14 cellular contexts compared by ENCODE assay signal in the genomic region with DNA sequence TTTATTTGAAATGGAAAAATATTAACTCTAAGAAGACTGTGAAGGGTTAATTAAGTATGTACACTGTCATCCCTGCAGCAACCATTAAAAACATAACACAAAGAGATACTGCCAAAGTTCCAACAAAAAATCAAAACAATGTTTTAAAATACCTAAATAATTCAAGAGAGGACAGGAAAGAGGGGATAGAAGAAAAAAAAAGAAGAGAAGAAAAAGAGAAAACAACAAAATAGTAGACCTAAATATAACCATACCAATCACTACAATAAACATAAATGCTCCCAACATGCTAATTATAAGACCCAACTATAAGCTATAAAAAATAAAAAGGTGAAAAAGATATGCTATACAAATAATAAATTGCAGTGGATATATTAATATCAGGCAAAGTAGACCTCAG. TPM values are rescaled to one million over a fixed set of nuclear protein-coding genes. Genes with fewer than 3 reads are reported as not detected.
DNase-seq lines count a peak whose midpoint lies in the region; ATAC-seq lines count a peak whose summit lies in the region.
"Had no signal": no experiment of that assay in that cellular context is flagged by ENCODE, and none has a peak within 500 bp of the region (broad histone marks: within the 10 kb centered on the region; RNA-seq: fewer than 3 reads in every experiment).

No MANE protein-coding gene starts in this region.

- H3K4me3 Mint-ChIP-seq in activated T-cell treated with anti-CD3 and anti-CD28 coated beads, Interleukin-2, amount 50 U/mL, for 4 hours: peak overlapping the region; percentile 16
- H3K4me3 Mint-ChIP-seq in activated T-cell treated with anti-CD3 and anti-CD28 coated beads, Interleukin-2, amount 50 U/mL, for 24 hours: no peak overlapping the region
- no peak overlapping the region for H3K4me3 Mint-ChIP-seq in central memory CD8-positive, alpha-beta T cell
- no peak overlapping the region for H3K4me3 Mint-ChIP-seq in activated CD8-positive, alpha-beta T cell treated with anti-CD3 and anti-CD28 coated beads, Interleukin-2, amount 10 ng/mL, durations not matched to agents 7 days and 5 days
- H3K4me3 Mint-ChIP-seq: B cell; CD4-positive, alpha-beta T cell; CD8-positive, alpha-beta T cell had no signal

- CTCF ChIA-PET in activated CD8-positive, alpha-beta T cell treated with anti-CD3 and anti-CD28 coated beads, Interleukin-2, amount 10 ng/mL, durations not matched to agents 7 days and 5 days (lab: Charles Lee): no interaction called here

- no peaks in the 10 kb centered on the region for H3K9me3 Mint-ChIP-seq in activated T-cell treated with anti-CD3 and anti-CD28 coated beads, Interleukin-2, amount 50 U/mL, for 4 hours
- no peaks in the 10 kb centered on the region for H3K9me3 Mint-ChIP-seq in activated T-cell treated with anti-CD3 and anti-CD28 coated beads, Interleukin-2, amount 50 U/mL, for 24 hours
- no peaks in the 10 kb centered on the region for H3K9me3 Mint-ChIP-seq in central memory CD8-positive, alpha-beta T cell
- H3K9me3 Mint-ChIP-seq in activated CD8-positive, alpha-beta T cell treated with anti-CD3 and anti-CD28 coated beads, Interleukin-2, amount 10 ng/mL, durations not matched to agents 7 days and 5 days (ENCODE audit: insufficient read depth): no peaks in the 10 kb centered on the region
- H3K9me3 Mint-ChIP-seq: CD4-positive, alpha-beta T cell; CD8-positive, alpha-beta T cell had no signal

- DNase-seq in activated T-cell treated with anti-CD3 and anti-CD28 coated beads, Interleukin-2, amount 50 U/mL, for 4 hours: no peak
- DNase-seq in activated T-cell treated with anti-CD3 and anti-CD28 coated beads, Interleukin-2, amount 50 U/mL, for 24 hours: no peak
- no peak for DNase-seq in central memory CD8-positive, alpha-beta T cell (ENCODE audit: low spot score in 2 of 2)
- no peak for DNase-seq in activated CD8-positive, alpha-beta T cell treated with anti-CD3 and anti-CD28 coated beads, Interleukin-2, amount 10 ng/mL, durations not matched to agents 7 days and 5 days
- no peak for DNase-seq in foreskin melanocyte
- DNase-seq: AML-193; Caco-2; Calu3; CD4-positive, alpha-beta T cell; CD8-positive, alpha-beta T cell; DMS79 treated with DMSO at 0.1 percent for 48 hours; GF-D8 had no signal

- peaks cover 1% of the 10 kb centered on the region for H3K36me3 Mint-ChIP-seq in activated T-cell treated with anti-CD3 and anti-CD28 coated beads, Interleukin-2, amount 50 U/mL, for 4 hours (ENCODE audit: insufficient read depth)
- peaks cover 5% of the 10 kb centered on the region for H3K36me3 Mint-ChIP-seq in activated T-cell treated with anti-CD3 and anti-CD28 coated beads, Interleukin-2, amount 50 U/mL, for 24 hours (ENCODE audit: low read depth)
- H3K36me3 Mint-ChIP-seq in central memory CD8-positive, alpha-beta T cell (ENCODE audit: insufficient read depth): peaks cover 6% of the 10 kb centered on the region
- peaks cover 1% of the 10 kb centered on the region for H3K36me3 Mint-ChIP-seq in activated CD8-positive, alpha-beta T cell treated with anti-CD3 and anti-CD28 coated beads, Interleukin-2, amount 10 ng/mL, durations not matched to agents 7 days and 5 days (ENCODE audit: low read depth)
- H3K36me3 Mint-ChIP-seq: CD8-positive, alpha-beta T cell had no signal

- H3K27me3 Mint-ChIP-seq in activated T-cell treated with anti-CD3 and anti-CD28 coated beads, Interleukin-2, amount 50 U/mL, for 4 hours (ENCODE audit: low read depth): no peaks in the 10 kb centered on the region
- H3K27me3 Mint-ChIP-seq in activated T-cell treated with anti-CD3 and anti-CD28 coated beads, Interleukin-2, amount 50 U/mL, for 24 hours: no peaks in the 10 kb centered on the region
- no peaks in the 10 kb centered on the region for H3K27me3 Mint-ChIP-seq in central memory CD8-positive, alpha-beta T cell
- H3K27me3 Mint-ChIP-seq in activated CD8-positive, alpha-beta T cell treated with anti-CD3 and anti-CD28 coated beads, Interleukin-2, amount 10 ng/mL, durations not matched to agents 7 days and 5 days (ENCODE audit: low read depth): no peaks in the 10 kb centered on the region
- H3K27me3 Mint-ChIP-seq: B cell; CD4-positive, alpha-beta T cell had no signal

- POLR2A ChIA-PET in activated CD8-positive, alpha-beta T cell treated with anti-CD3 and anti-CD28 coated beads, Interleukin-2, amount 10 ng/mL, durations not matched to agents 7 days and 5 days (lab: Charles Lee): no interaction called here

- H3K27ac Mint-ChIP-seq in activated T-cell treated with anti-CD3 and anti-CD28 coated beads, Interleukin-2, amount 50 U/mL, for 24 hours: no peak overlapping the region
- peak overlapping the region; percentile 26 for H3K27ac Mint-ChIP-seq in central memory CD8-positive, alpha-beta T cell (ENCODE audit: low read depth)
- no peak overlapping the region for H3K27ac Mint-ChIP-seq in activated CD8-positive, alpha-beta T cell treated with anti-CD3 and anti-CD28 coated beads, Interleukin-2, amount 10 ng/mL, durations not matched to agents 7 days and 5 days
- H3K27ac Mint-ChIP-seq: B cell; CD4-positive, alpha-beta T cell; CD8-positive, alpha-beta T cell had no signal

- peaks cover 14% of the 10 kb centered on the region for H3K4me1 Mint-ChIP-seq in activated T-cell treated with anti-CD3 and anti-CD28 coated beads, Interleukin-2, amount 50 U/mL, for 4 hours (ENCODE audit: low read depth)
- H3K4me1 Mint-ChIP-seq in activated T-cell treated with anti-CD3 and anti-CD28 coated beads, Interleukin-2, amount 50 U/mL, for 24 hours (ENCODE audit: low read depth): peaks cover 23% of the 10 kb centered on the region
- peaks cover 31% of the 10 kb centered on the region for H3K4me1 Mint-ChIP-seq in central memory CD8-positive, alpha-beta T cell
- peaks cover 6% of the 10 kb centered on the region for H3K4me1 Mint-ChIP-seq in activated CD8-positive, alpha-beta T cell treated with anti-CD3 and anti-CD28 coated beads, Interleukin-2, amount 10 ng/mL, durations not matched to agents 7 days and 5 days (ENCODE audit: low read depth)

- ATAC-seq in activated T-cell treated with anti-CD3 and anti-CD28 coated beads, Interleukin-2, amount 50 U/mL, for 4 hours: no peak
- no peak for ATAC-seq in central memory CD8-positive, alpha-beta T cell (replicated peaks; ENCODE audit: extremely low read depth, poor library complexity, severe bottlenecking)
- ATAC-seq in activated CD8-positive, alpha-beta T cell treated with anti-CD3 and anti-CD28 coated beads, Interleukin-2, amount 10 ng/mL, durations not matched to agents 7 days and 5 days: no peak
- ATAC-seq: A549; CD8-positive, alpha-beta T cell had no signal

RNA-seq across cellular contexts. Expression of a gene that starts 20.1 kb away (rescaled TPM):
- total RNA-seq in activated T-cell treated with anti-CD3 and anti-CD28 coated beads, Interleukin-2, amount 50 U/mL, for 4 hours: 10 to 100 TPM; 25.9 to 26.3 (median 26.0) TPM
- 10 to 100 TPM in 1 of 2 experiments, 1 to 10 TPM in 1; 9.7 to 10.3 TPM for total RNA-seq in activated CD8-positive, alpha-beta T cell treated with anti-CD3 and anti-CD28 coated beads, Interleukin-2, amount 10 ng/mL, durations not matched to agents 7 days and 5 days

RNA-seq across cellular contexts. Expression of a gene that starts 20.1 kb away (rescaled TPM):
- 10 to 100 TPM; 13.7 to 19.5 (median 14.5) TPM for total RNA-seq in activated T-cell treated with anti-CD3 and anti-CD28 coated beads, Interleukin-2, amount 50 U/mL, for 4 hours
- 10 to 100 TPM; 16.1 to 17.0 TPM for total RNA-seq in activated CD8-positive, alpha-beta T cell treated with anti-CD3 and anti-CD28 coated beads, Interleukin-2, amount 10 ng/mL, durations not matched to agents 7 days and 5 days
